Comparison of ENCODE assay signal across 8 cellular contexts in genomic region chr7:28481131-28481926, GRCh38.
A peak's percentile ranks its signal among the peaks of the same experiment; 100 is the strongest.
DNase-seq lines count a peak whose midpoint lies in the region; ATAC-seq and TF ChIP-seq lines count a peak whose summit lies in the region.

No MANE protein-coding gene starts in this region.

- WGBS in endodermal cell (ENCODE audit: insufficient coverage in 1 of 2, insufficient read length in 1 of 2), 2 experiments = 51 to 68% methylated on average over 4 to 7 of the region's 7 CpGs

- ATAC-seq in GM19463 (IDR thresholded peaks at IDR 0.05; ENCODE audit: unreplicated experiment) = peak; percentile 57
- peak; percentile 75 for ATAC-seq in HG03159 (IDR thresholded peaks at IDR 0.05; ENCODE audit: unreplicated experiment)

- peak overlapping the region in 10 of 11 experiments; percentile 6 to 63 (median 44); a peak in 14 of 22 replicates for H3K9ac ChIP-seq in BLaER1 treated with 17β-estradiol and CSF1 and Interleukin-3, amounts not matched to agents 10 nM and 100 nM
- H3K9ac ChIP-seq in endodermal cell (ENCODE audit: extremely low read depth, low read length, poor library complexity, severe bottlenecking) = no peak overlapping the region
- no peak overlapping the region for H3K9ac ChIP-seq in colonic mucosa (ENCODE audit: low read depth in 2 of 2, low read length in 2 of 2)

- POLR2A ChIA-PET in activated CD4-positive, alpha-beta T cell treated with anti-CD3 and anti-CD28 coated beads, Interleukin-2, amount 10 ng/mL, durations not matched to agents 7 days and 5 days (lab: Charles Lee) = no interaction called here

- no peaks in the 10 kb centered on the region for H3K36me3 Mint-ChIP-seq in endodermal cell (ENCODE audit: low read depth)
- H3K36me3 Mint-ChIP-seq in activated CD4-positive, alpha-beta T cell treated with anti-CD3 and anti-CD28 coated beads, Interleukin-2, amount 10 ng/mL, durations not matched to agents 7 days and 5 days (ENCODE audit: low read depth) = no peaks in the 10 kb centered on the region

- no peaks in the 10 kb centered on the region for H4K20me1 ChIP-seq in BLaER1 treated with 17β-estradiol and CSF1 and Interleukin-3, amounts not matched to agents 10 nM and 100 nM

- H3K4me3 Mint-ChIP-seq in endodermal cell = no peak overlapping the region
- no peak overlapping the region for H3K4me3 Mint-ChIP-seq in activated CD4-positive, alpha-beta T cell treated with anti-CD3 and anti-CD28 coated beads, Interleukin-2, amount 10 ng/mL, durations not matched to agents 7 days and 5 days

- no peak for DNase-seq in endodermal cell
- no peak for DNase-seq in colonic mucosa
- no peak for DNase-seq in DMS79 treated with DMSO at 0.1 percent for 48 hours (lab: John Stamatoyannopoulos, UW)
- DNase-seq in activated CD4-positive, alpha-beta T cell treated with anti-CD3 and anti-CD28 coated beads, Interleukin-2, amount 10 ng/mL, durations not matched to agents 7 days and 5 days = no peak
- no peak for DNase-seq in MG63

- peaks cover 29 to 58% (median 49%) of the 10 kb centered on the region in 10 experiments for H3K4me1 ChIP-seq in BLaER1 treated with 17β-estradiol and CSF1 and Interleukin-3, amounts not matched to agents 10 nM and 100 nM
- H3K4me1 ChIP-seq in endodermal cell (ENCODE audit: control insufficient read depth, insufficient read depth, low read length) (no peaks in the 10 kb centered on the region), colonic mucosa (no peaks in the 10 kb centered on the region)

- intact Hi-C loops in colonic mucosa (cut with DNase I) = no loop called here

- peak overlapping the region in 7 of 10 experiments; percentile 1 to 38 (median 29); a peak in 7 of 20 replicates for H3K4me3 ChIP-seq in BLaER1 treated with 17β-estradiol and CSF1 and Interleukin-3, amounts not matched to agents 10 nM and 100 nM
- H3K4me3 ChIP-seq in endodermal cell (ENCODE audit: low read length) = no peak overlapping the region
- H3K4me3 ChIP-seq in colonic mucosa = no peak overlapping the region
- no peak overlapping the region for H3K4me3 ChIP-seq in MG63

- no peaks in the 10 kb centered on the region for H3K9me3 Mint-ChIP-seq in endodermal cell
- H3K9me3 Mint-ChIP-seq in activated CD4-positive, alpha-beta T cell treated with anti-CD3 and anti-CD28 coated beads, Interleukin-2, amount 10 ng/mL, durations not matched to agents 7 days and 5 days = no peaks in the 10 kb centered on the region

- H3K27ac ChIP-seq in BLaER1 treated with 17β-estradiol and CSF1 and Interleukin-3, amounts not matched to agents 10 nM and 100 nM = peak overlapping the region in 8 of 11 experiments; percentile 21 to 72 (median 62); a peak in 16 of 22 replicates
- H3K27ac ChIP-seq in endodermal cell (ENCODE audit: low read depth, low read length) (peak overlapping the region; percentile 75), colonic mucosa (no peak overlapping the region)

- H3K27me3 ChIP-seq in BLaER1 treated with 17β-estradiol and CSF1 and Interleukin-3, amounts not matched to agents 10 nM and 100 nM = no peaks in the 10 kb centered on the region
- H3K27me3 ChIP-seq in endodermal cell (ENCODE audit: control insufficient read depth, insufficient read depth, low read length, poor library complexity, severe bottlenecking) = no peaks in the 10 kb centered on the region
- no peaks in the 10 kb centered on the region for H3K27me3 ChIP-seq in colonic mucosa
- no peaks in the 10 kb centered on the region for H3K27me3 ChIP-seq in MG63

- no peak overlapping the region for H3K27ac Mint-ChIP-seq in endodermal cell
- H3K27ac Mint-ChIP-seq in activated CD4-positive, alpha-beta T cell treated with anti-CD3 and anti-CD28 coated beads, Interleukin-2, amount 10 ng/mL, durations not matched to agents 7 days and 5 days = no peak overlapping the region

- peaks cover 0 to 21% (median 4%) of the 10 kb centered on the region in 11 experiments; a peak in 8 of 22 replicates for H3K9me3 ChIP-seq in BLaER1 treated with 17β-estradiol and CSF1 and Interleukin-3, amounts not matched to agents 10 nM and 100 nM (replicated peaks in 1 of 11)
- H3K9me3 ChIP-seq in endodermal cell (ENCODE audit: control insufficient read depth, low read length) (no peaks in the 10 kb centered on the region), colonic mucosa (no peaks in the 10 kb centered on the region), MG63 (no peaks in the 10 kb centered on the region)

- H3K4me2 ChIP-seq in BLaER1 treated with 17β-estradiol and CSF1 and Interleukin-3, amounts not matched to agents 10 nM and 100 nM = peak overlapping the region; percentile 50 to 88 (median 84)

- H3K36me3 ChIP-seq in BLaER1 treated with 17β-estradiol and CSF1 and Interleukin-3, amounts not matched to agents 10 nM and 100 nM = no peaks in the 10 kb centered on the region
- H3K36me3 ChIP-seq in endodermal cell (ENCODE audit: control insufficient read depth, insufficient read depth, low read length) (no peaks in the 10 kb centered on the region), colonic mucosa (no peaks in the 10 kb centered on the region), MG63 (peaks cover 5% of the 10 kb centered on the region; the same call in 1 of the 2 replicates)

- CTCF ChIA-PET in activated CD4-positive, alpha-beta T cell treated with anti-CD3 and anti-CD28 coated beads, Interleukin-2, amount 10 ng/mL, durations not matched to agents 7 days and 5 days (lab: Charles Lee) = interaction anchor here (1.4 kb wide), 1 partner anchor 20 kb away, joined by 3 read pairs; no protein-coding TSS in a partner anchor

- H3K27me3 Mint-ChIP-seq in endodermal cell (ENCODE audit: insufficient read depth) = peaks cover 3% of the 10 kb centered on the region
- H3K27me3 Mint-ChIP-seq in activated CD4-positive, alpha-beta T cell treated with anti-CD3 and anti-CD28 coated beads, Interleukin-2, amount 10 ng/mL, durations not matched to agents 7 days and 5 days = peaks cover 22% of the 10 kb centered on the region

- peaks cover 45% of the 10 kb centered on the region for H3K4me1 Mint-ChIP-seq in endodermal cell
- H3K4me1 Mint-ChIP-seq in activated CD4-positive, alpha-beta T cell treated with anti-CD3 and anti-CD28 coated beads, Interleukin-2, amount 10 ng/mL, durations not matched to agents 7 days and 5 days = peaks cover 4% of the 10 kb centered on the region

- TF ChIP-seq CTCF in endodermal cell (conservative IDR thresholded peaks at IDR 0.05) (no peak), colonic mucosa (IDR thresholded peaks at IDR 0.05) (no peak)

Comparison
In these comparisons a context has a peak if more than half of its experiments do, and no peak if none do; other contexts are left out.
1. H3K4me3 ChIP-seq: peak in BLaER1 treated with 17β-estradiol and CSF1 and Interleukin-3, amounts not matched to agents 10 nM and 100 nM (7 of 10); none in endodermal cell (single experiment), colonic mucosa (single experiment) and MG63 (single experiment).
2. H3K9ac ChIP-seq: peak in BLaER1 treated with 17β-estradiol and CSF1 and Interleukin-3, amounts not matched to agents 10 nM and 100 nM (10 of 11); none in endodermal cell (single experiment) and colonic mucosa (0 of 2).